3 cellular contexts compared by ENCODE assay signal in the genomic region with DNA sequence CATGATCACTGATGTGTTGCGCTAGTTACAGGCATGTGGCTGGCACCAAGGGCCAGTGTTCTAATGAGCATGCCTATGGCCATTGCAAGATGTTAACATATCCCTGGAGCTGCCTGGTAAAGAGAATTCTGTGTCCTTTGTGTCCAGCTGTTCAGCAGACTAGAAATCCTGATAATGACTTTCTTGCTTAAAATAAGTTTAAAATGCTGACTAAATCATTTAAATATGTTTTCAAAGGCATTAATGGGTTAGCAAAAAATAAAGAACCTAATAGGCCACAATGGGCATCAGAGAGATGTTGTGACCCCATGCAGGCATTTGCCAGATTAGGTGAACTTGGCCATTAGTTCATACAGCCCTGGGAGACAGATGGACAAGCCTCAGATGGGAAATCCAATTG.
TF ChIP-seq lines count a peak whose summit lies in the region.

No MANE protein-coding gene starts in this region.

TF ChIP-seq in HepG2, 621 proteins besides CTCF, POLR2A, EP300 and RAD21:
- TF ChIP-seq KMT2A (CRISPR knock-in tag; IDR thresholded peaks at IDR 0.05), result no peak
- peak; percentile 31 to 59; a peak in 3 of 4 replicates for TF ChIP-seq MAFK (conservative IDR thresholded peaks at IDR 0.05 in 1 of 2, IDR thresholded peaks at IDR 0.05 in 1 of 2; ENCODE audit: low read length in 2 of 2)
- no peak for TF ChIP-seq ZSCAN31 (CRISPR knock-in tag; IDR thresholded peaks at IDR 0.05; ENCODE audit: low read depth)
- peak; percentile 54 for TF ChIP-seq MAFF (IDR thresholded peaks at IDR 0.05; ENCODE audit: low read depth, low read length)
TF ChIP-seq in HepG2: peak in this region for 2.

TF ChIP-seq in A549, 52 proteins besides CTCF, POLR2A, EP300 and RAD21:
- TF ChIP-seq MAFK (IDR thresholded peaks at IDR 0.05; ENCODE audit: partially characterized antibody), result peak; percentile 37
- no peak for TF ChIP-seq E2F6 (IDR thresholded peaks at IDR 0.05; ENCODE audit: borderline replicate concordance, low read depth)
TF ChIP-seq in A549: peak in this region for 1.

TF ChIP-seq in IMR-90, 13 proteins besides CTCF, POLR2A, EP300 and RAD21:
- TF ChIP-seq CEBPB (IDR thresholded peaks at IDR 0.05; ENCODE audit: low read depth, low read length) (no peak), MAFK (IDR thresholded peaks at IDR 0.05; ENCODE audit: low read depth, low read length) (0 out of 2 replicates have a peak, but pooled peaks have one; percentile 15)
TF ChIP-seq in IMR-90: peak in this region for 1.
